40 cellular contexts compared by ENCODE assay signal in genomic region chr3:17456650-17457049, GRCh38.
"Had no signal": no experiment of that assay in that cellular context is flagged by ENCODE, and none has a peak within 500 bp of the region (broad histone marks: within the 10 kb centered on the region; RNA-seq: fewer than 3 reads in every experiment).

No MANE protein-coding gene starts in this region.

- DNase-seq: activated effector memory CD4-positive, alpha-beta T cell treated with anti-CD3 and anti-CD28 coated beads, Interleukin-2, amount 50 U/mL, for 16 hours; activated effector memory CD4-positive, alpha-beta T cell treated with Interleukin-2 at 50 U/mL for 16 hours; activated gamma-delta T cell; activated gamma-delta T cell treated with Interleukin-2 at 50 U/mL for 16 hours; activated naive CD4-positive, alpha-beta T cell; activated naive CD4-positive, alpha-beta T cell treated with anti-CD3 and anti-CD28 coated beads for 36 hours; activated naive CD4-positive, alpha-beta T cell treated with anti-CD3 and anti-CD28 coated beads, Interleukin-2, amount 10 ng/mL, durations not matched to agents 7 days and 5 days; activated naive CD4-positive, alpha-beta T cell treated with anti-CD3 and anti-CD28 coated beads, Interleukin-2, amount 50 U/mL, for 16 hours; activated naive CD4-positive, alpha-beta T cell treated with Interleukin-2 at 50 U/mL for 16 hours; activated naive CD8-positive, alpha-beta T cell treated with anti-CD3 and anti-CD28 coated beads for 36 hours; activated naive CD8-positive, alpha-beta T cell treated with anti-CD3 and anti-CD28 coated beads, Interleukin-2, amount 10 ng/mL, durations not matched to agents 7 days and 5 days; activated naive CD8-positive, alpha-beta T cell treated with anti-CD3 and anti-CD28 coated beads, Interleukin-2, amount 50 U/mL, for 24 hours; activated T-cell treated with anti-CD3 and anti-CD28 coated beads, Interleukin-2, amount 50 U/mL, for 1 hour; activated T-cell treated with anti-CD3 and anti-CD28 coated beads, Interleukin-2, amount 50 U/mL, for 24 hours; activated T-cell treated with anti-CD3 and anti-CD28 coated beads, Interleukin-2, amount 50 U/mL, for 4 hours; activated T-cell treated with anti-CD3 and anti-CD28 coated beads, Interleukin-2, amount 50 U/mL, for 48 hours; activated T-cell treated with anti-CD3 and anti-CD28 coated beads, Interleukin-2, amount 50 U/mL, for 72 hours; adrenal gland; amniotic stem cell; amygdala; anterior cingulate cortex; aorta; body of pancreas; brain microvascular endothelial cell; caudate nucleus; central memory CD4-positive, alpha-beta T cell; cerebellar nuclear complex had no signal

- H3K4me3 Mint-ChIP-seq: activated naive CD4-positive, alpha-beta T cell treated with anti-CD3 and anti-CD28 coated beads for 36 hours; activated naive CD4-positive, alpha-beta T cell treated with anti-CD3 and anti-CD28 coated beads, Interleukin-2, amount 10 ng/mL, durations not matched to agents 7 days and 5 days; activated naive CD4-positive, alpha-beta T cell treated with anti-CD3 and anti-CD28 coated beads, Interleukin-2, amount 50 U/mL, for 24 hours; activated naive CD8-positive, alpha-beta T cell; activated naive CD8-positive, alpha-beta T cell treated with anti-CD3 and anti-CD28 coated beads for 36 hours; activated naive CD8-positive, alpha-beta T cell treated with anti-CD3 and anti-CD28 coated beads, Interleukin-2, amount 10 ng/mL, durations not matched to agents 7 days and 5 days; activated naive CD8-positive, alpha-beta T cell treated with anti-CD3 and anti-CD28 coated beads, Interleukin-2, amount 50 U/mL, for 24 hours; activated T-cell treated with anti-CD3 and anti-CD28 coated beads, Interleukin-2, amount 50 U/mL, for 24 hours; activated T-cell treated with anti-CD3 and anti-CD28 coated beads, Interleukin-2, amount 50 U/mL, for 4 hours; activated T-cell treated with anti-CD3 and anti-CD28 coated beads, Interleukin-2, amount 50 U/mL, for 72 hours; activated T-helper 1 cell treated with anti-CD3 and anti-CD28 coated beads, Interleukin-12 subunit alpha, Interleukin-12 subunit beta, Interleukin-2, Interleukin-4 antibody, amounts not matched to agents 30 ng/mL and 10 ng/mL and 1 ng/mL, durations not matched to agents 14 hours and 24 hours and 36 hours; activated T-helper 17 cell treated with anti-CD3 and anti-CD28 coated beads, Interleukin-2, amount 50 U/mL, for 72 hours; brain; central memory CD8-positive, alpha-beta T cell had no signal

- H3K4me3 ChIP-seq: adrenal gland, ascending aorta, body of pancreas, breast epithelium, cardiac muscle cell had no signal

- H3K27me3 Mint-ChIP-seq: activated naive CD4-positive, alpha-beta T cell treated with anti-CD3 and anti-CD28 coated beads, Interleukin-2, amount 10 ng/mL, durations not matched to agents 7 days and 5 days; activated naive CD4-positive, alpha-beta T cell treated with anti-CD3 and anti-CD28 coated beads, Interleukin-2, amount 50 U/mL, for 24 hours; activated naive CD8-positive, alpha-beta T cell; activated naive CD8-positive, alpha-beta T cell treated with anti-CD3 and anti-CD28 coated beads for 36 hours; activated naive CD8-positive, alpha-beta T cell treated with anti-CD3 and anti-CD28 coated beads, Interleukin-2, amount 10 ng/mL, durations not matched to agents 7 days and 5 days; activated naive CD8-positive, alpha-beta T cell treated with anti-CD3 and anti-CD28 coated beads, Interleukin-2, amount 50 U/mL, for 24 hours; activated T-cell treated with anti-CD3 and anti-CD28 coated beads, Interleukin-2, amount 50 U/mL, for 24 hours; activated T-helper 17 cell treated with anti-CD3 and anti-CD28 coated beads, Interleukin-2, amount 50 U/mL, for 72 hours; brain; central memory CD8-positive, alpha-beta T cell had no signal

- H3K27me3 ChIP-seq: adrenal gland, ascending aorta, body of pancreas, brain microvascular endothelial cell, breast epithelium, cardiac muscle cell had no signal

- H3K27ac ChIP-seq: adrenal gland, ascending aorta, body of pancreas, brain microvascular endothelial cell, breast epithelium, cardiac muscle cell had no signal

- H3K4me1 ChIP-seq: adrenal gland, ascending aorta, body of pancreas, breast epithelium had no signal

- H3K36me3 ChIP-seq: adrenal gland, ascending aorta, brain microvascular endothelial cell, breast epithelium, cardiac muscle cell had no signal

- H3K27ac Mint-ChIP-seq: activated naive CD4-positive, alpha-beta T cell treated with anti-CD3 and anti-CD28 coated beads for 36 hours; activated naive CD4-positive, alpha-beta T cell treated with anti-CD3 and anti-CD28 coated beads, Interleukin-2, amount 10 ng/mL, durations not matched to agents 7 days and 5 days; activated naive CD4-positive, alpha-beta T cell treated with anti-CD3 and anti-CD28 coated beads, Interleukin-2, amount 50 U/mL, for 24 hours; activated naive CD4-positive, alpha-beta T cell treated with anti-CD3 and anti-CD28 coated beads, Interleukin-2, amount 50 U/mL, for 72 hours; activated naive CD8-positive, alpha-beta T cell; activated naive CD8-positive, alpha-beta T cell treated with anti-CD3 and anti-CD28 coated beads for 36 hours; activated naive CD8-positive, alpha-beta T cell treated with anti-CD3 and anti-CD28 coated beads, Interleukin-2, amount 10 ng/mL, durations not matched to agents 7 days and 5 days; activated naive CD8-positive, alpha-beta T cell treated with anti-CD3 and anti-CD28 coated beads, Interleukin-2, amount 50 U/mL, for 24 hours; activated T-cell treated with anti-CD3 and anti-CD28 coated beads, Interleukin-2, amount 50 U/mL, for 24 hours; activated T-cell treated with anti-CD3 and anti-CD28 coated beads, Interleukin-2, amount 50 U/mL, for 72 hours; activated T-helper 1 cell treated with anti-CD3 and anti-CD28 coated beads, Interleukin-12 subunit alpha, Interleukin-12 subunit beta, Interleukin-2, Interleukin-4 antibody, amounts not matched to agents 30 ng/mL and 10 ng/mL and 1 ng/mL, durations not matched to agents 14 hours and 24 hours and 36 hours; activated T-helper 17 cell treated with anti-CD3 and anti-CD28 coated beads, Interleukin-2, amount 50 U/mL, for 72 hours; activated T-helper 2 cell treated with anti-CD3 and anti-CD28 coated beads, Interferon-gamma antibody, Interleukin-2, Interleukin-4, amounts not matched to agents 10 μg/mL and 5 μg/mL and 100 μg/mL, durations not matched to agents 14 hours and 24 hours and 36 hours; brain had no signal

- H3K9me3 ChIP-seq: ascending aorta, body of pancreas had no signal

- FAIRE-seq: astrocyte, bronchial epithelial cell had no signal

- H3K36me3 Mint-ChIP-seq: activated naive CD4-positive, alpha-beta T cell treated with anti-CD3 and anti-CD28 coated beads, Interleukin-2, amount 10 ng/mL, durations not matched to agents 7 days and 5 days had no signal

- H3K4me1 Mint-ChIP-seq: activated naive CD4-positive, alpha-beta T cell treated with anti-CD3 and anti-CD28 coated beads, Interleukin-2, amount 10 ng/mL, durations not matched to agents 7 days and 5 days; activated naive CD4-positive, alpha-beta T cell treated with anti-CD3 and anti-CD28 coated beads, Interleukin-2, amount 50 U/mL, for 24 hours; activated naive CD8-positive, alpha-beta T cell treated with anti-CD3 and anti-CD28 coated beads for 36 hours; activated naive CD8-positive, alpha-beta T cell treated with anti-CD3 and anti-CD28 coated beads, Interleukin-2, amount 10 ng/mL, durations not matched to agents 7 days and 5 days; activated naive CD8-positive, alpha-beta T cell treated with anti-CD3 and anti-CD28 coated beads, Interleukin-2, amount 50 U/mL, for 24 hours; activated T-helper 17 cell treated with anti-CD3 and anti-CD28 coated beads, Interleukin-2, amount 50 U/mL, for 72 hours; brain had no signal

- ATAC-seq: activated naive CD4-positive, alpha-beta T cell treated with anti-CD3 and anti-CD28 coated beads, Interleukin-2, amount 50 U/mL, for 72 hours; activated naive CD8-positive, alpha-beta T cell treated with anti-CD3 and anti-CD28 coated beads, Interleukin-2, amount 50 U/mL, for 24 hours; activated T-cell treated with anti-CD3 and anti-CD28 coated beads, Interleukin-2, amount 50 U/mL, for 4 hours; activated T-cell treated with anti-CD3 and anti-CD28 coated beads, Interleukin-2, amount 50 U/mL, for 72 hours; activated T-helper 17 cell treated with anti-CD3 and anti-CD28 coated beads, Interleukin-2, amount 50 U/mL, for 72 hours; body of pancreas had no signal

- H3K9me3 Mint-ChIP-seq: activated naive CD8-positive, alpha-beta T cell treated with anti-CD3 and anti-CD28 coated beads, Interleukin-2, amount 10 ng/mL, durations not matched to agents 7 days and 5 days; activated naive CD8-positive, alpha-beta T cell treated with anti-CD3 and anti-CD28 coated beads, Interleukin-2, amount 50 U/mL, for 24 hours; activated T-cell treated with anti-CD3 and anti-CD28 coated beads, Interleukin-2, amount 50 U/mL, for 24 hours; activated T-helper 1 cell treated with anti-CD3 and anti-CD28 coated beads, Interleukin-12 subunit alpha, Interleukin-12 subunit beta, Interleukin-2, Interleukin-4 antibody, amounts not matched to agents 30 ng/mL and 10 ng/mL and 1 ng/mL, durations not matched to agents 14 hours and 24 hours and 36 hours; activated T-helper 17 cell treated with anti-CD3 and anti-CD28 coated beads, Interleukin-2, amount 50 U/mL, for 72 hours; activated T-helper 2 cell treated with anti-CD3 and anti-CD28 coated beads, Interferon-gamma antibody, Interleukin-2, Interleukin-4, amounts not matched to agents 10 μg/mL and 5 μg/mL and 100 μg/mL, durations not matched to agents 14 hours and 24 hours and 36 hours; central memory CD8-positive, alpha-beta T cell had no signal
